In genomic region chr10:78959901-78960300, GRCh38 we compare ENCODE assay signal across 14 cellular contexts.
"Had no signal": no experiment of that assay in that cellular context is flagged by ENCODE, and none has a peak within 500 bp of the region (broad histone marks: within the 10 kb centered on the region; RNA-seq: fewer than 3 reads in every experiment).

No MANE protein-coding gene starts in this region.

- H3K36me3 ChIP-seq: cardiac muscle cell, tibial nerve had no signal

- FAIRE-seq: endometrium had no signal

- H3K27me3 Mint-ChIP-seq: activated CD4-positive, alpha-beta memory T cell treated with anti-CD3 and anti-CD28 coated beads for 36 hours; activated T-cell treated with anti-CD3 and anti-CD28 coated beads, Interleukin-2, amount 50 U/mL, for 24 hours had no signal

- H3K27ac Mint-ChIP-seq: activated CD4-positive, alpha-beta memory T cell treated with anti-CD3 and anti-CD28 coated beads for 36 hours; activated naive CD4-positive, alpha-beta T cell treated with anti-CD3 and anti-CD28 coated beads, Interleukin-2, amount 10 ng/mL, durations not matched to agents 7 days and 5 days; activated T-cell treated with anti-CD3 and anti-CD28 coated beads, Interleukin-2, amount 50 U/mL, for 24 hours; stimulated activated memory B cell treated with anti-CD40 and anti-IgM and Interleukin-4, amounts not matched to agents 10 μg/mL and 1 μg/mL and 100 μg/mL, for 72 hours; T-cell had no signal

- H3K36me3 Mint-ChIP-seq: activated CD4-positive, alpha-beta memory T cell treated with anti-CD3 and anti-CD28 coated beads for 36 hours; activated naive CD4-positive, alpha-beta T cell treated with anti-CD3 and anti-CD28 coated beads, Interleukin-2, amount 10 ng/mL, durations not matched to agents 7 days and 5 days; stimulated activated memory B cell treated with anti-CD40 and anti-IgM and Interleukin-4, amounts not matched to agents 10 μg/mL and 1 μg/mL and 100 μg/mL, for 72 hours; T-cell had no signal

- H3K9ac ChIP-seq: parathyroid adenoma had no signal

- H3K27me3 ChIP-seq: cardiac muscle cell, tibial nerve had no signal

- H3K4me1 Mint-ChIP-seq: activated naive CD4-positive, alpha-beta T cell treated with anti-CD3 and anti-CD28 coated beads, Interleukin-2, amount 10 ng/mL, durations not matched to agents 7 days and 5 days; immature natural killer cell; stimulated activated memory B cell treated with anti-CD40 and anti-IgM and Interleukin-4, amounts not matched to agents 10 μg/mL and 1 μg/mL and 100 μg/mL, for 72 hours; T-cell had no signal

- H3K4me3 ChIP-seq: cardiac muscle cell, tibial nerve had no signal

- H3K4me3 Mint-ChIP-seq: activated CD4-positive, alpha-beta memory T cell treated with anti-CD3 and anti-CD28 coated beads for 36 hours; activated naive CD4-positive, alpha-beta T cell treated with anti-CD3 and anti-CD28 coated beads, Interleukin-2, amount 10 ng/mL, durations not matched to agents 7 days and 5 days; activated T-cell treated with anti-CD3 and anti-CD28 coated beads, Interleukin-2, amount 50 U/mL, for 24 hours; immature natural killer cell; stimulated activated memory B cell treated with anti-CD40 and anti-IgM and Interleukin-4, amounts not matched to agents 10 μg/mL and 1 μg/mL and 100 μg/mL, for 72 hours; T-cell had no signal

- H3K27ac ChIP-seq: cardiac muscle cell, foreskin keratinocyte, parathyroid adenoma had no signal

- H3K9me3 Mint-ChIP-seq: activated CD4-positive, alpha-beta memory T cell treated with anti-CD3 and anti-CD28 coated beads for 36 hours; activated naive CD4-positive, alpha-beta T cell treated with anti-CD3 and anti-CD28 coated beads, Interleukin-2, amount 10 ng/mL, durations not matched to agents 7 days and 5 days; activated T-cell treated with anti-CD3 and anti-CD28 coated beads, Interleukin-2, amount 50 U/mL, for 24 hours; immature natural killer cell; stimulated activated memory B cell treated with anti-CD40 and anti-IgM and Interleukin-4, amounts not matched to agents 10 μg/mL and 1 μg/mL and 100 μg/mL, for 72 hours; T-cell had no signal

- DNase-seq: activated CD4-positive, alpha-beta memory T cell treated with anti-CD3 and anti-CD28 coated beads for 36 hours; activated CD4-positive, alpha-beta T cell treated with anti-CD3 and anti-CD28 coated beads for 1 hour; activated naive CD4-positive, alpha-beta T cell treated with anti-CD3 and anti-CD28 coated beads, Interleukin-2, amount 10 ng/mL, durations not matched to agents 7 days and 5 days; activated T-cell treated with anti-CD3 and anti-CD28 coated beads, Interleukin-2, amount 50 U/mL, for 24 hours; immature natural killer cell; retina; stimulated activated CD4-positive, alpha-beta T cell treated with anti-CD3 and anti-CD28 coated beads, Interleukin-2, amount 100 ng/mL, for 48 hours; T-cell had no signal

- H3K9me3 ChIP-seq: tibial nerve had no signal
